Comparison of ENCODE assay signal across 1 cellular context in the genomic region with DNA sequence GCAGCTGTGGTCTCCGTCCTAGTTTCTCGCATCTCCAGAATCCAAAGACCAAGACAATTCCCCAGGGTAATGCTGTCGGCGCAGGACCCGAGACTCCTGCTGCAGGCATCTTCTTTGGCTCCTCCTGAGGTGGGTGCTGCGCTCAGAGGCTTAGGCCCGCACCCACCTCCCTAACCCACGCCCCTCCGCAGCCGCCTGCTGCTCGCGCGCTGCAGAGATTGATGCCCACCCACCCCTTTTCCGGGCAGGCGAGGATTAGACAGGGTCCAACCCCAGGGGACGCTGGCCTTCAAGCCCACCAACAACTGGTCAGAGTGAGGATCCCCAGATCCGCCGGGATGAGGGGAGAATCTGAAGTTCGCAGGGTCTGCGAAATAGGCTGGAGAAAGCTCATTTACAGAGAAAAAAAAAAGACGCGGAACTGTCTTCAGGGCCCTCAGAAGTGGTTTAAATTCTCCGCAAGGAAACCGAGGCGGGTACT.
TF ChIP-seq lines count a peak whose summit lies in the region.

No MANE protein-coding gene starts in this region.

TF ChIP-seq in HepG2, 621 proteins besides CTCF, POLR2A, EP300 and RAD21 (continued from another document):
- TF ChIP-seq KLF15 (CRISPR knock-in tag; IDR thresholded peaks at IDR 0.05; ENCODE audit: borderline replicate concordance), result no peak
